In the genomic region with DNA sequence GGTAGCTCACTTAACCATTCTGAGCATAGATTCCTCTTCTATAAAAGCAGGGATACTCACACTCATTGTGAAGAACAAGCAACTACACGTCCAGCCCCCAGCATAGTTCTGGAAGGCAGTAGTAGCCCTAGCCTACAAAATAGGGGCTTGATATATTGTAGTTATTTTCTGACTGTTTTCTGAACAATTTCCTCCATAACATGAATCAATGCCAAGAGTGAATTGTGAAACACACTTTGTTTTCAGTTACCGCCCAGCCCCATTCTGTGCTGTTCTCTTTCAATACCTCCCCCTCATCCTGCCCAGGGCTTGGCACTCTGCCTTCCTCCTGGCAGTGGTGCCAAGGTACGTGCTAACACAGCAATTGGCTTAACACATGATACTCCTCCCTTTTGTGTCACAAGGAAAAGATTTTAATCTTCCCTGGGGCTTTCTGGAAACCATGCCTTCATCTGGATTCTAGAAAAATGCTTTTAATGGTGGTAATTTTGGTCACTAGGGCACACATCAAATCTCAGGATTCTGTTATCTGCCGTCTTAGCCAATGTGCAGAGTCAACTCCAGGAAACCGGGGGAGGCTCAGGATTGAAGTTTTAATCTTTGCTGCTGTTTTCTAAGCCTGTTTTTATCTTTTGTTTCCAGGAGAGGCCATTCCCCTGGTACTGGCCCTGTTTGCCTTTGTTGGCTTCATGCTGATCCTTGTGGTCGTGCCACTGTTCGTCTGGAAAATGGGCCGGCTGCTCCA, we compare ENCODE assay signal across 9 cellular contexts. TPM values are rescaled to one million over a fixed set of nuclear protein-coding genes. Genes with fewer than 3 reads are reported as not detected.
A peak's percentile ranks its signal among the peaks of the same experiment; 100 is the strongest.
DNase-seq lines count a peak whose midpoint lies in the region; ATAC-seq and TF ChIP-seq lines count a peak whose summit lies in the region.
"Had no signal": no experiment of that assay in that cellular context is flagged by ENCODE, and none has a peak within 500 bp of the region (broad histone marks: within the 10 kb centered on the region; RNA-seq: fewer than 3 reads in every experiment).

No MANE protein-coding gene starts in this region.

- no peaks in the 10 kb centered on the region for H3K27me3 ChIP-seq in foreskin keratinocyte
- no peaks in the 10 kb centered on the region for H3K27me3 ChIP-seq in effector memory CD4-positive, alpha-beta T cell (replicated peaks; ENCODE audit: control insufficient read depth, insufficient read depth, low read length, poor library complexity, severe bottlenecking)

- no peaks in the 10 kb centered on the region; the same call in 1 of the 2 replicates for H3K27me3 Mint-ChIP-seq in HFFc6 (ENCODE audit: insufficient read depth)

- ATAC-seq in foreskin keratinocyte = peak; percentile 69

- H3K27ac Mint-ChIP-seq in HFFc6 = peak overlapping the region; percentile 57

- no peaks in the 10 kb centered on the region for H3K36me3 ChIP-seq in SK-N-MC (ENCODE audit: insufficient read depth, low read length)
- H3K36me3 ChIP-seq in effector memory CD4-positive, alpha-beta T cell (ENCODE audit: control insufficient read depth, insufficient read depth, low read length) = no peaks in the 10 kb centered on the region

- POLR2A ChIA-PET in GM10248 (lab: Yijun Ruan, JAX) = no interaction called here

- H3K4me1 Mint-ChIP-seq in HFFc6 (ENCODE audit: low read depth) = peaks cover 14% of the 10 kb centered on the region

- H3K9ac ChIP-seq in SK-N-MC (ENCODE audit: insufficient read length) = no peak overlapping the region
- H3K9ac ChIP-seq: KMS-11 had no signal

- peak; percentile 61 for DNase-seq in HFFc6
- DNase-seq in SK-N-MC (ENCODE audit: low read depth, low spot score) = peak; percentile 34
- peak; percentile 92 to 97 for DNase-seq in foreskin keratinocyte
- DNase-seq in skeletal muscle cell (ENCODE audit: low read depth) = peak; percentile 89
- DNase-seq in T-helper 9 cell = no peak
- no peak for DNase-seq in effector memory CD4-positive, alpha-beta T cell
- no peak for DNase-seq in COLO668 (lab: John Stamatoyannopoulos, UW; ENCODE audit: unreplicated experiment)
- DNase-seq in GM10248 (ENCODE audit: extremely low spot score) = no peak

- H3K9me3 ChIP-seq in SK-N-MC (ENCODE audit: low read depth, low read length) = no peaks in the 10 kb centered on the region
- H3K9me3 ChIP-seq in effector memory CD4-positive, alpha-beta T cell (ENCODE audit: control insufficient read depth, low read length) = no peaks in the 10 kb centered on the region

- CTCF ChIA-PET in GM10248 (lab: Yijun Ruan, JAX) = no interaction called here

- peaks cover 28% of the 10 kb centered on the region for H3K4me1 ChIP-seq in foreskin keratinocyte
- H3K4me1 ChIP-seq in effector memory CD4-positive, alpha-beta T cell (ENCODE audit: control insufficient read depth, insufficient read depth, low read length, poor library complexity, severe bottlenecking) = no peaks in the 10 kb centered on the region

- no peaks in the 10 kb centered on the region for H3K9me3 Mint-ChIP-seq in HFFc6

- H3K27ac ChIP-seq in SK-N-MC (peak overlapping the region; percentile 54), foreskin keratinocyte (peak overlapping the region; percentile 51)
- no peak overlapping the region for H3K27ac ChIP-seq in effector memory CD4-positive, alpha-beta T cell (ENCODE audit: insufficient read depth, low read length, poor library complexity, severe bottlenecking)
- H3K27ac ChIP-seq: KMS-11 had no signal

- peak overlapping the region; percentile 17; the same call in 1 of the 2 replicates for H3K4me3 ChIP-seq in SK-N-MC
- H3K4me3 ChIP-seq in skeletal muscle cell (ENCODE audit: low read depth, low read length) = no peak overlapping the region
- no peak overlapping the region for H3K4me3 ChIP-seq in effector memory CD4-positive, alpha-beta T cell (ENCODE audit: insufficient read depth, low read depth, low read length, poor library complexity, severe bottlenecking)

- H3K4me3 Mint-ChIP-seq in HFFc6 = peak overlapping the region; percentile 7; the same call in 1 of the 2 replicates

- no peak for TF ChIP-seq CTCF in HFFc6 (IDR thresholded peaks at IDR 0.05)
- TF ChIP-seq CTCF in foreskin keratinocyte (conservative IDR thresholded peaks at IDR 0.05) = no peak
- TF ChIP-seq CTCF in GM10248 (IDR thresholded peaks at IDR 0.05; ENCODE audit: control extremely low read depth, extremely low read depth, low read depth, missing control alignments) = no peak

- H3K36me3 Mint-ChIP-seq in HFFc6 (ENCODE audit: low read depth) = no peaks in the 10 kb centered on the region

RNA-seq across cellular contexts. Expression of gene IL20RB, which starts 37.2 kb away (rescaled TPM):
- 1 to 10 TPM in 1 of 6 experiments, under 1 TPM in 5; 0.51 to 1.5 (median 0.82) TPM for total RNA-seq in HFFc6 (2021; fragmentation: NEBNext Ultra II Directional; extraction: Animal tissue kit (Norgen Biotek cat#: 25700))
- total RNA-seq in foreskin keratinocyte = 104 and 118 TPM in 2 replicates
- 92.1 and 110 TPM in 2 replicates for polyA plus RNA-seq in foreskin keratinocyte

Comparison
In these comparisons a context has a peak if more than half of its experiments do, and no peak if none do; other contexts are left out.
1. DNase-seq: peak in HFFc6 (single experiment), SK-N-MC (single experiment), foreskin keratinocyte (2 of 2) and skeletal muscle cell (single experiment); none in T-helper 9 cell (single experiment), effector memory CD4-positive, alpha-beta T cell (0 of 3), COLO668 (single experiment) and GM10248 (single experiment).
2. RNA of gene IL20RB, which starts 37.2 kb away (total RNA-seq): 104 to 118 TPM in foreskin keratinocyte; 0.51 to 1.5 TPM in HFFc6; every median in the first group is over 10 times any median in the second.